ENCODE assay signal across 9 cellular contexts in genomic region chr9:124894741-124895170, GRCh38.
DNase-seq lines count a peak whose midpoint lies in the region; ATAC-seq and TF ChIP-seq lines count a peak whose summit lies in the region.
"Had no signal": no experiment of that assay in that cellular context is flagged by ENCODE, and none has a peak within 500 bp of the region (broad histone marks: within the 10 kb centered on the region; RNA-seq: fewer than 3 reads in every experiment).

No MANE protein-coding gene starts in this region.

- no peak overlapping the region for H3K4me3 ChIP-seq in GM06990 (replicated peaks; ENCODE audit: low read depth, low read length)
- H3K4me3 ChIP-seq: pancreas had no signal

- peaks cover 22% of the 10 kb centered on the region for H3K36me3 ChIP-seq in GM06990 (ENCODE audit: control insufficient read depth, insufficient read depth, low read length)

- TF ChIP-seq CTCF in AG09319 (IDR thresholded peaks at IDR 0.05; ENCODE audit: low read depth, low read length) (peak; percentile 55), GM06990 (IDR thresholded peaks at IDR 0.05; ENCODE audit: insufficient read depth, low read length, poor library complexity, severe bottlenecking) (peak; percentile 65)

- H3K27me3 ChIP-seq in GM06990 (replicated peaks; ENCODE audit: control insufficient read depth, insufficient read depth, low read length): no peaks in the 10 kb centered on the region
- H3K27me3 ChIP-seq: pancreas had no signal

- DNase-seq in AG09319 (ENCODE audit: extremely low read depth, low read depth): no peak
- DNase-seq in GM06990 (ENCODE audit: extremely low read depth, insufficient read length): no peak
- peak; percentile 63 for DNase-seq in RPMI8226
- peak; percentile 56 for DNase-seq in central memory CD4-positive, alpha-beta T cell
- peak; percentile 60 for DNase-seq in medulla oblongata (ENCODE audit: extremely low spot score)
- no peak for DNase-seq in LoVo (ENCODE audit: low spot score)
- DNase-seq in epidermal melanocyte (ENCODE audit: insufficient read length, low spot score): no peak
- DNase-seq: pancreas had no signal

- no peak for ATAC-seq in HG03439 (IDR thresholded peaks at IDR 0.05; ENCODE audit: unreplicated experiment)

Comparison
In these comparisons a context has a peak if more than half of its experiments do, and no peak if none do; other contexts are left out.
1. DNase-seq: peak in RPMI8226 (single experiment), central memory CD4-positive, alpha-beta T cell (single experiment) and medulla oblongata (single experiment); none in AG09319 (single experiment), GM06990 (single experiment), LoVo (single experiment) and epidermal melanocyte (single experiment).